In the genomic region with DNA sequence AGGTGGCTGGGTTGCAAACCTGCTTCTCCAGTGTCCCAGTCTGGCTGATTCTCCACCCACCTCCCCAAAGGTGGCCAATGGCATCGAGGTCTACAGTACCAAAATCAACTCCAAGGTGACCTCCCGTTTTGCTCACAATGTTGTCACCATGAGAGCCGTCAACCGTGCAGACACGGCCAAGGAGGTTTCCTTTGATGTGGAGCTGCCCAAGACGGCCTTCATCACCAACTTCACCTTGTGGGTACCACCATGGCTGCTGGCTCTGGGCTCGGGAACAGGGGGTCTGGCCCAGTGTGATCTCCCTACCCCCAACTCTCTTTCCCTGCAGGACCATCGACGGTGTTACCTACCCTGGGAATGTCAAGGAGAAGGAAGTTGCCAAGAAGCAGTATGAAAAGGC, we compare ENCODE assay signal across 8 cellular contexts. TPM values are rescaled to one million over a fixed set of nuclear protein-coding genes. Genes with fewer than 3 reads are reported as not detected.
"Had no signal": no experiment of that assay in that cellular context is flagged by ENCODE, and none has a peak within 500 bp of the region (broad histone marks: within the 10 kb centered on the region; RNA-seq: fewer than 3 reads in every experiment).

No MANE protein-coding gene starts in this region.

- H3K4me3 ChIP-seq: GM23338, K562 had no signal

- ATAC-seq: GM23338, K562 had no signal

- DNase-seq: H9, HCEC 1CT, IMR-90 had no signal

- H3K4me2 ChIP-seq: GM23338 had no signal

- H3K27ac ChIP-seq: HL-60 had no signal

RNA-seq across cellular contexts. Expression of gene ITIH3, which starts 1.8 kb away (rescaled TPM):
- total RNA-seq: GM23338, H1, H9 had no signal
- polyA plus RNA-seq: GM23338, H1, K562 had no signal

RNA-seq across cellular contexts. Expression of gene ITIH1, which starts 19.0 kb away (rescaled TPM):
- total RNA-seq: GM23338, H1, H9, HT1080, IMR-90 had no signal
- polyA plus RNA-seq: GM23338, H1, IMR-90, K562 had no signal

RNA-seq across cellular contexts. Expression of gene ITIH4, which starts 34.1 kb away (rescaled TPM):
- total RNA-seq: HT1080 had no signal

RNA-seq across cellular contexts. Expression of gene MUSTN1, which starts 38.4 kb away (rescaled TPM):
- total RNA-seq: HT1080, IMR-90 had no signal
- polyA plus RNA-seq: IMR-90 had no signal
